10 cellular contexts compared by ENCODE assay signal in genomic region chr1:51661081-51661518, GRCh38. TPM values are rescaled to one million over a fixed set of nuclear protein-coding genes. Genes with fewer than 3 reads are reported as not detected.
A peak's percentile ranks its signal among the peaks of the same experiment; 100 is the strongest.
DNase-seq lines count a peak whose midpoint lies in the region; ATAC-seq and TF ChIP-seq lines count a peak whose summit lies in the region.
"Had no signal": no experiment of that assay in that cellular context is flagged by ENCODE, and none has a peak within 500 bp of the region (broad histone marks: within the 10 kb centered on the region; RNA-seq: fewer than 3 reads in every experiment).

No MANE protein-coding gene starts in this region.

- no peak for TF ChIP-seq CTCF in chondrocyte (IDR thresholded peaks at IDR 0.05)

- H3K4me1 Mint-ChIP-seq in chondrocyte (ENCODE audit: low read depth) = peaks cover 93% of the 10 kb centered on the region

- no peaks in the 10 kb centered on the region for H3K9me3 Mint-ChIP-seq in chondrocyte (ENCODE audit: low read depth)
- H3K9me3 Mint-ChIP-seq: brain had no signal

- no peaks in the 10 kb centered on the region for H3K27me3 Mint-ChIP-seq in chondrocyte (ENCODE audit: low read depth)
- H3K27me3 Mint-ChIP-seq: brain had no signal

- in situ Hi-C loops in KBM-7 (cut with MboI; ENCODE audit: low pct_unique_long_range_greater_than_20kb, low sequenced_read_pairs) = no loop called here

- ATAC-seq in Right ventricle myocardium inferior (peak; percentile 85), left lobe of liver (peak; percentile 26), GM18907 (IDR thresholded peaks at IDR 0.05; ENCODE audit: unreplicated experiment) (no peak)

- no peak overlapping the region for H3K4me3 Mint-ChIP-seq in chondrocyte (ENCODE audit: unreplicated experiment)
- H3K4me3 Mint-ChIP-seq: brain had no signal

- DNase-seq in Right ventricle myocardium inferior (ENCODE audit: missing footprints) (no peak), cardiac septum (ENCODE audit: low spot score) (no peak), chondrocyte (ENCODE audit: low spot score) (no peak), left lobe of liver (ENCODE audit: low spot score) (no peak), GM19240 (ENCODE audit: insufficient read length, low spot score) (no peak), KBM-7 (no peak), midbrain (lab: John Stamatoyannopoulos, UW) (no peak)
- DNase-seq: NCI-H2081 had no signal

- H3K27ac Mint-ChIP-seq in chondrocyte (ENCODE audit: unreplicated experiment) = peak overlapping the region; percentile 95

- H3K36me3 Mint-ChIP-seq in chondrocyte (ENCODE audit: low read depth) = peaks cover 5% of the 10 kb centered on the region

- intact Hi-C loops in Right ventricle myocardium inferior (cut with DNase I) = loop anchor here (5.0 kb wide), 1 partner anchor 44 kb away; the partner anchor contains the start of gene OSBPL9
- intact Hi-C loops in cardiac septum (cut with DNase I) = loop anchor here (5.0 kb wide), 2 partner anchors 44 to 71 kb away; partner anchors contain the start of gene OSBPL9

RNA-seq across cellular contexts. Expression of gene OSBPL9, which starts 44.2 kb away (rescaled TPM):
- 45.1 TPM for total RNA-seq in Right ventricle myocardium inferior
- total RNA-seq in cardiac septum = 48.7 TPM
- 178 to 258 TPM (median 186 TPM) in 3 replicates for total RNA-seq in chondrocyte
- 61.1 TPM for total RNA-seq in left lobe of liver
